ENCODE assay signal across 8 cellular contexts in genomic region chr12:50924439-50925341, GRCh38. TPM values are rescaled to one million over a fixed set of nuclear protein-coding genes. Genes with fewer than 3 reads are reported as not detected.
DNase-seq lines count a peak whose midpoint lies in the region; ATAC-seq and TF ChIP-seq lines count a peak whose summit lies in the region.

No MANE protein-coding gene starts in this region.

- H3K4me3 Mint-ChIP-seq in Calu3 (ENCODE audit: low read depth, unreplicated experiment) (peak overlapping the region; percentile 72), natural killer cell (peak overlapping the region; percentile 96)
- peak overlapping the region; percentile 73 for H3K4me3 Mint-ChIP-seq in activated T-cell treated with anti-CD3 and anti-CD28 coated beads, Interleukin-2, amount 50 U/mL, for 4 hours

- H3K9me3 Mint-ChIP-seq in Calu3 (ENCODE audit: low read depth, unreplicated experiment) (no peaks in the 10 kb centered on the region), natural killer cell (no peaks in the 10 kb centered on the region)
- no peaks in the 10 kb centered on the region for H3K9me3 Mint-ChIP-seq in activated T-cell treated with anti-CD3 and anti-CD28 coated beads, Interleukin-2, amount 50 U/mL, for 4 hours

- H3K27me3 Mint-ChIP-seq in Calu3 (ENCODE audit: unreplicated experiment) (no peaks in the 10 kb centered on the region), natural killer cell (ENCODE audit: low read depth in 2 of 2) (no peaks in the 10 kb centered on the region)
- no peaks in the 10 kb centered on the region for H3K27me3 Mint-ChIP-seq in activated T-cell treated with anti-CD3 and anti-CD28 coated beads, Interleukin-2, amount 50 U/mL, for 4 hours (ENCODE audit: low read depth)

- H3K36me3 Mint-ChIP-seq in Calu3 (ENCODE audit: insufficient read depth, unreplicated experiment) (peaks cover 12% of the 10 kb centered on the region), natural killer cell (no peaks in the 10 kb centered on the region)
- H3K36me3 Mint-ChIP-seq in activated T-cell treated with anti-CD3 and anti-CD28 coated beads, Interleukin-2, amount 50 U/mL, for 4 hours (ENCODE audit: insufficient read depth): no peaks in the 10 kb centered on the region

- intact Hi-C loops in Calu3 (cut with micrococcal nuclease; ENCODE audit: unreplicated experiment) (loop anchor here (10.0 kb wide), 1 partner anchor 100 kb away; the partner anchor contains the start of gene SLC11A2), natural killer cell (cut with micrococcal nuclease) (loop anchor here (5.0 to 10.0 kb wide), 2 partner anchors 100 to 157 kb away; partner anchors contain the start of gene SLC11A2)

- peak overlapping the region; percentile 51 to 87 for H3K4me3 ChIP-seq in foreskin fibroblast (ENCODE audit: low read depth in 1 of 2, low read length in 2 of 2)

- CTCF ChIA-PET in Calu3 (lab: Charles Lee): interaction anchor here (0.6 to 1.4 kb wide), 2 partner anchors 100 to 1829 kb away, joined by 4 to 5 read pairs; no protein-coding TSS in a partner anchor

- no peak for TF ChIP-seq CTCF in Calu3 (IDR thresholded peaks at IDR 0.05; ENCODE audit: unreplicated experiment)
- no peak for TF ChIP-seq CTCF in foreskin fibroblast (IDR thresholded peaks at IDR 0.05; ENCODE audit: low read depth, low read length)
- TF ChIP-seq CTCF in natural killer cell (IDR thresholded peaks at IDR 0.05): no peak

- ATAC-seq in GM19328 (IDR thresholded peaks at IDR 0.05; ENCODE audit: unreplicated experiment): peak; percentile 89
- ATAC-seq in HG03342 (IDR thresholded peaks at IDR 0.05; ENCODE audit: unreplicated experiment): peak; percentile 87
- peak; percentile 60 to 74 for ATAC-seq in activated T-cell treated with anti-CD3 and anti-CD28 coated beads, Interleukin-2, amount 50 U/mL, for 4 hours
- peak; percentile 91 to 93 (median 91) for ATAC-seq in natural killer cell

- H3K27ac Mint-ChIP-seq in Calu3 (ENCODE audit: unreplicated experiment): no peak overlapping the region
- peak overlapping the region; percentile 92 to 95 for H3K27ac Mint-ChIP-seq in natural killer cell

- peak; percentile 60 for DNase-seq in Calu3
- peak; percentile 77 for DNase-seq in NCI-H2196 treated with DMSO at 0.1 percent for 48 hours (lab: John Stamatoyannopoulos, UW; ENCODE audit: unreplicated experiment)
- no peak for DNase-seq in activated T-cell treated with anti-CD3 and anti-CD28 coated beads, Interleukin-2, amount 50 U/mL, for 4 hours
- DNase-seq in foreskin fibroblast: peak; percentile 87 to 95
- DNase-seq in natural killer cell: peak; percentile 44
- DNase-seq in mesenteric fat pad (ENCODE audit: low spot score): no peak

- no TSS peak for BruUV-seq in Calu3 (replicated peaks; lab: Mats Ljungman, UMichigan)

- H3K4me1 Mint-ChIP-seq in Calu3 (ENCODE audit: low read depth, unreplicated experiment): peaks cover 25% of the 10 kb centered on the region
- H3K4me1 Mint-ChIP-seq in activated T-cell treated with anti-CD3 and anti-CD28 coated beads, Interleukin-2, amount 50 U/mL, for 4 hours (ENCODE audit: low read depth): peaks cover 27% of the 10 kb centered on the region
- peaks cover 65 to 69% of the 10 kb centered on the region in 2 donors for H3K4me1 Mint-ChIP-seq in natural killer cell

RNA-seq across cellular contexts. Expression of gene HIGD1C, which starts 27.7 kb away (rescaled TPM):
- not detected in 2 replicates for total RNA-seq in Calu3 (2022)
- not detected for total RNA-seq in activated T-cell treated with anti-CD3 and anti-CD28 coated beads, Interleukin-2, amount 50 U/mL, for 4 hours
- total RNA-seq in natural killer cell: not detected
- total RNA-seq in mesenteric fat pad: not detected

Comparison
In these comparisons a context has a peak if more than half of its experiments do, and no peak if none do; other contexts are left out.
1. DNase-seq: peak in Calu3 (single experiment), NCI-H2196 treated with DMSO at 0.1 percent for 48 hours (single experiment), foreskin fibroblast (2 of 2) and natural killer cell (single experiment); none in activated T-cell treated with anti-CD3 and anti-CD28 coated beads, Interleukin-2, amount 50 U/mL, for 4 hours (single experiment) and mesenteric fat pad (single experiment).
2. Peak in every context shown above with its lines, with median percentiles within 50 percentile points of each other: H3K4me3 Mint-ChIP-seq and ATAC-seq.